1 cellular context compared by ENCODE assay signal in genomic region chr16:70473446-70474319, GRCh38.
TF ChIP-seq lines count a peak whose summit lies in the region.

No MANE protein-coding gene starts in this region.

TF ChIP-seq in GM12878, 131 proteins besides CTCF, POLR2A, EP300 and RAD21:
- TF ChIP-seq ZSCAN29 (IDR thresholded peaks at IDR 0.05) (no peak), MEF2B (IDR thresholded peaks at IDR 0.05; ENCODE audit: partially characterized antibody, poor library complexity, severe bottlenecking) (no peak), TARDBP (IDR thresholded peaks at IDR 0.05; ENCODE audit: borderline replicate concordance) (no peak), DPF2 (IDR thresholded peaks at IDR 0.05) (no peak), ESRRA (IDR thresholded peaks at IDR 0.05; ENCODE audit: low read length) (no peak), PAX8 (IDR thresholded peaks at IDR 0.05) (no peak), MXI1 (IDR thresholded peaks at IDR 0.05; ENCODE audit: low read depth, low read length) (no peak), ZNF24 (IDR thresholded peaks at IDR 0.05) (no peak), LARP7 (IDR thresholded peaks at IDR 0.05) (no peak)
